14 cellular contexts compared by ENCODE assay signal in genomic region chr14:37142835-37143499, GRCh38. TPM values are rescaled to one million over a fixed set of nuclear protein-coding genes. Genes with fewer than 3 reads are reported as not detected.
DNase-seq lines count a peak whose midpoint lies in the region; ATAC-seq, FAIRE-seq and TF ChIP-seq lines count a peak whose summit lies in the region.
"Had no signal": no experiment of that assay in that cellular context is flagged by ENCODE, and none has a peak within 500 bp of the region (broad histone marks: within the 10 kb centered on the region; RNA-seq: fewer than 3 reads in every experiment).

No MANE protein-coding gene starts in this region.

- no peak overlapping the region for H3K4me3 Mint-ChIP-seq in progenitor cell of endocrine pancreas (ENCODE audit: low read depth)

- peaks cover 0 to 2% (median 0%) of the 10 kb centered on the region in 45 donors for H3K27me3 ChIP-seq in dorsolateral prefrontal cortex
- H3K27me3 ChIP-seq: colonic mucosa, heart left ventricle, ovary had no signal

- no peak overlapping the region for H3K27ac ChIP-seq in dorsolateral prefrontal cortex
- H3K27ac ChIP-seq: colonic mucosa, heart left ventricle, ovary had no signal

- H3K4me3 ChIP-seq in epithelial cell of esophagus (ENCODE audit: low read length) (no peak overlapping the region), dorsolateral prefrontal cortex (no peak overlapping the region)
- H3K4me3 ChIP-seq: colonic mucosa, GM12878, heart left ventricle, lung, ovary had no signal

- peak; percentile 52 for FAIRE-seq in RCC 7860 (lab: Jason Lieb, UNC)
- FAIRE-seq: GM12878 had no signal

- no peak for ATAC-seq in GM19324 (IDR thresholded peaks at IDR 0.05; ENCODE audit: low FRiP score, unreplicated experiment)
- ATAC-seq: GM12878, heart left ventricle had no signal

- intact Hi-C loops in dorsolateral prefrontal cortex (cut with DNase I), result no loop called here

- DNase-seq in HCEC 1CT (peak; percentile 49), RCC 7860 (ENCODE audit: low spot score) (peak; percentile 54), epithelial cell of esophagus (ENCODE audit: low read depth) (peak; percentile 63), progenitor cell of endocrine pancreas (ENCODE audit: low spot score, unreplicated experiment) (no peak), dorsolateral prefrontal cortex (no peak), HK-2 (ENCODE audit: unreplicated experiment) (no peak), NCI-H1417 treated with DMSO at 0.1 percent for 48 hours (lab: John Stamatoyannopoulos, UW) (no peak)
- DNase-seq: colonic mucosa, heart left ventricle, NCI-H510A, ovary had no signal

- H3K27me3 Mint-ChIP-seq in progenitor cell of endocrine pancreas, result peaks cover 3% of the 10 kb centered on the region

- peak overlapping the region; percentile 1 for H3K27ac Mint-ChIP-seq in progenitor cell of endocrine pancreas

- no peaks in the 10 kb centered on the region for H3K9me3 Mint-ChIP-seq in progenitor cell of endocrine pancreas (ENCODE audit: low read depth)

- no peaks in the 10 kb centered on the region for H3K36me3 Mint-ChIP-seq in progenitor cell of endocrine pancreas (ENCODE audit: insufficient read depth)

- TF ChIP-seq CTCF in epithelial cell of esophagus (IDR thresholded peaks at IDR 0.05; ENCODE audit: insufficient read depth, low read depth, low read length, missing control alignments) (no peak), progenitor cell of endocrine pancreas (IDR thresholded peaks at IDR 0.05; ENCODE audit: unreplicated experiment) (no peak), dorsolateral prefrontal cortex (IDR thresholded peaks at IDR 0.05 in 54 of 56, conservative IDR thresholded peaks at IDR 0.05 in 2 of 56; ENCODE audit: low read depth in 1 of 56, partially characterized antibody in 56 of 56) (no peak)

- H3K4me1 Mint-ChIP-seq in progenitor cell of endocrine pancreas (ENCODE audit: low read depth), result peaks cover 6% of the 10 kb centered on the region

RNA-seq across cellular contexts. Expression of gene SLC25A21, which starts 29.4 kb away (rescaled TPM):
- total RNA-seq in progenitor cell of endocrine pancreas, result 2.5 and 3.1 TPM in 2 replicates
- 1 to 10 TPM in 21 of 120 experiments, under 1 TPM in 64, not detected in 35; 0.16 to 2.6 (median 0.75) TPM for total RNA-seq in dorsolateral prefrontal cortex

RNA-seq across cellular contexts. Expression of gene MIPOL1, which starts 54.8 kb away (rescaled TPM):
- total RNA-seq in progenitor cell of endocrine pancreas, result 25.6 and 25.9 TPM in 2 replicates
- total RNA-seq in dorsolateral prefrontal cortex, result 10 to 100 TPM; 16.3 to 37.8 (median 24.5) TPM
- total RNA-seq: GM12878 had no signal

Comparison
In these comparisons a context has a peak if more than half of its experiments do, and no peak if none do; other contexts are left out.
1. DNase-seq: peak in HCEC 1CT (single experiment), RCC 7860 (single experiment) and epithelial cell of esophagus (single experiment); none in progenitor cell of endocrine pancreas (single experiment), dorsolateral prefrontal cortex (0 of 10), HK-2 (single experiment) and NCI-H1417 treated with DMSO at 0.1 percent for 48 hours (single experiment).